Comparison of ENCODE assay signal across 8 cellular contexts in genomic region chr5:149636861-149637246, GRCh38. TPM values are rescaled to one million over a fixed set of nuclear protein-coding genes. Genes with fewer than 3 reads are reported as not detected.
DNase-seq lines count a peak whose midpoint lies in the region; ATAC-seq, FAIRE-seq and TF ChIP-seq lines count a peak whose summit lies in the region.

No MANE protein-coding gene starts in this region.

- WGBS in right lobe of liver (ENCODE audit: insufficient coverage, low coverage, low lambda C conversion rate, missing lambda C conversion rate), result 100% methylated on average over 2 of the region's 6 CpGs

- H3K27ac Mint-ChIP-seq in CD8-positive, alpha-beta T cell, result no peak overlapping the region

- no peaks in the 10 kb centered on the region for H3K9me3 ChIP-seq in CD8-positive, alpha-beta T cell (ENCODE audit: low read length)
- no peaks in the 10 kb centered on the region for H3K9me3 ChIP-seq in right lobe of liver
- no peaks in the 10 kb centered on the region for H3K9me3 ChIP-seq in tibial artery

- H3K36me3 Mint-ChIP-seq in CD8-positive, alpha-beta T cell, result no peaks in the 10 kb centered on the region

- TF ChIP-seq POLR2A in NB4 (IDR thresholded peaks at IDR 0.05; ENCODE audit: extremely low read depth, insufficient read length) (no peak), right lobe of liver (IDR thresholded peaks at IDR 0.05) (no peak)

- H3K27me3 ChIP-seq in CD8-positive, alpha-beta T cell (ENCODE audit: insufficient read depth, low read length), result no peaks in the 10 kb centered on the region
- no peaks in the 10 kb centered on the region for H3K27me3 ChIP-seq in right lobe of liver
- no peaks in the 10 kb centered on the region for H3K27me3 ChIP-seq in tibial artery

- no peak overlapping the region for H3K4me3 ChIP-seq in CD8-positive, alpha-beta T cell (ENCODE audit: low read depth, low read length)
- H3K4me3 ChIP-seq in NB4 (ENCODE audit: low read depth, low read length) (no peak overlapping the region), right lobe of liver (no peak overlapping the region), tibial artery (no peak overlapping the region)

- no peaks in the 10 kb centered on the region for H3K9me3 Mint-ChIP-seq in CD8-positive, alpha-beta T cell

- H3K4me1 Mint-ChIP-seq in CD8-positive, alpha-beta T cell (ENCODE audit: low read depth), result no peaks in the 10 kb centered on the region

- H3K4me3 Mint-ChIP-seq in CD8-positive, alpha-beta T cell, result no peak overlapping the region

- H3K4me1 ChIP-seq in CD8-positive, alpha-beta T cell (ENCODE audit: insufficient read depth, low read length), result no peaks in the 10 kb centered on the region
- H3K4me1 ChIP-seq in right lobe of liver (peaks cover 0 to 14% (median 6%) of the 10 kb centered on the region in 4 donors), tibial artery (peaks cover 0 to 8% (median 3%) of the 10 kb centered on the region in 4 donors)

- H3K27ac ChIP-seq in CD8-positive, alpha-beta T cell (ENCODE audit: low read depth, low read length), result no peak overlapping the region
- H3K27ac ChIP-seq in right lobe of liver (no peak overlapping the region), tibial artery (no peak overlapping the region)

- peak; percentile 67 for ATAC-seq in CD8-positive, alpha-beta T cell
- ATAC-seq in right lobe of liver (peak; percentile 67 to 79 (median 74)), HG02970 (IDR thresholded peaks at IDR 0.05; ENCODE audit: low FRiP score, unreplicated experiment) (no peak)

- POLR2A ChIA-PET in CD8-positive, alpha-beta T cell (lab: Charles Lee), result interaction anchor here (0.6 to 1.3 kb wide), 2 partner anchors 191 to 364 kb away, joined by 3 to 5 read pairs; partner anchors contain the start of genes HMGXB3 and TIGD6

- intact Hi-C loops in CD8-positive, alpha-beta T cell (cut with DNase I, micrococcal nuclease), result loop anchor here (1.0 to 5.0 kb wide), 6 partner anchors 95 to 580 kb away; partner anchors contain the start of gene PPARGC1B (in 1 of the 2)
- intact Hi-C loops in right lobe of liver (cut with DNase I), result loop anchor here (5.0 to 10.0 kb wide), 3 partner anchors 190 to 358 kb away; no protein-coding TSS in a partner anchor
- intact Hi-C loops in tibial artery (cut with DNase I; ENCODE audit: low total_unique reads), result loop anchor here (1.0 kb wide), 1 partner anchor 191 kb away; no protein-coding TSS in a partner anchor

- CTCF ChIA-PET in CD8-positive, alpha-beta T cell (lab: Charles Lee), result interaction anchor here (0.8 to 17.6 kb wide), 20 partner anchors 9 to 369 kb away, joined by 3 to 368 read pairs (median 4); no protein-coding TSS in a partner anchor

- H3K27me3 Mint-ChIP-seq in CD8-positive, alpha-beta T cell (ENCODE audit: low read depth), result no peaks in the 10 kb centered on the region

- peak in 3 of 7 experiments; percentile 52 to 79 (median 75) for DNase-seq in CD8-positive, alpha-beta T cell
- no peak for DNase-seq in GM19239 (ENCODE audit: insufficient read length, low spot score)
- peak; percentile 69 for DNase-seq in NB4 (ENCODE audit: low read depth)
- peak; percentile 23 to 70 for DNase-seq in SW 1271 (lab: John Stamatoyannopoulos, UW)
- peak; percentile 64 for DNase-seq in ecto neural progenitor cell (ENCODE audit: low spot score)
- DNase-seq in right lobe of liver, result peak; percentile 62 to 84 (median 80)
- peak; percentile 58 to 84 for DNase-seq in tibial artery

- FAIRE-seq in GM19239 (lab: Jason Lieb, UNC), result peak; percentile 86

- no peaks in the 10 kb centered on the region for H3K36me3 ChIP-seq in CD8-positive, alpha-beta T cell (ENCODE audit: insufficient read depth, low read length)
- H3K36me3 ChIP-seq in right lobe of liver (no peaks in the 10 kb centered on the region), tibial artery (peaks cover 3 to 8% (median 5%) of the 10 kb centered on the region in 3 donors)

- TF ChIP-seq CTCF in CD8-positive, alpha-beta T cell (IDR thresholded peaks at IDR 0.05), result peak; percentile 86
- TF ChIP-seq CTCF in NB4 (IDR thresholded peaks at IDR 0.05; ENCODE audit: low read depth, low read length) (peak; percentile 77), right lobe of liver (IDR thresholded peaks at IDR 0.05) (peak; percentile 75 to 88 (median 84)), tibial artery (IDR thresholded peaks at IDR 0.05) (peak; percentile 83 to 90)

RNA-seq across cellular contexts. Expression of gene ARHGEF37, which starts 55.6 kb away (rescaled TPM):
- total RNA-seq in CD8-positive, alpha-beta T cell, result not detected
- total RNA-seq in right lobe of liver, result 1 to 10 TPM; 1.6 to 7.3 (median 2.1) TPM
